8 cellular contexts compared by ENCODE assay signal in the genomic region with DNA sequence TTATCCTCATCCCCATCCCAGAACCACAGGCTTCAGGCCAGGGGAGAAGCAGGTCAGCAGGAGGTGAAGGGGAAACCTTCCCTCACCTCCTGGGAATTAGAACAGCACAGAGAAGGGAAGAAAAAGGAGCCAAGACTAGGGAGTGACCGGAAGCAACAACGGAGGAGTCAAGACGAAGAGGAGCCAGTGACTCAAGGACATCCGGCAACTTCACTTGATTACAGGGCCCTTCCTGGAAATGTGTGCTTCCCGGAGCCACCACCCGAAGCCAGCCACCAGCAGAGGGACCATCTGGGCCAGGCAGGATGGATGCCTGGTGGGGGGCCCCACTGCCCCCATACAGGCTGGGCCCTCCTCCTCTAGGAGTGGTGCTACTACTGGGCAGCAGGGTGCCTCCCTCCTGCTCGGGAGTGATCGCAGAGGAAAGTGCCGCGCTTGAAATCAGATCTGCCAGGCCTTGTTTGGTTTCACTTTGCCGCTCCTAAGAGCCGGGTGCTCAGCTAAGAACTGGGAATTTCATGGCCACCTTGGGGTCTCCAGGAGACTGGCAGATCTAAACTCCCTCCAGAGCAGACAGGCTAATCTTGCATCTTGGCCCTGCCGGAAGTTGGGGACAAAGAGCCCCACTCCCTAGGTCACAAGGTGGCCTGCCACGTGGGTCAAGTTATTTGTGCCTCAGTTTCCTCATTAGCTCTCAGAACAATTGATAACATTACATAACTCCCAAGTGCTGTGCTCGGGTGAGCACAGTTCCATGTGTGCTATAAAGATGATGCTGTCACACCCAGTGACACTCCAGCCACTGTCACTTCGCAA. TPM values are rescaled to one million over a fixed set of nuclear protein-coding genes. Genes with fewer than 3 reads are reported as not detected.
DNase-seq lines count a peak whose midpoint lies in the region; ATAC-seq, FAIRE-seq and TF ChIP-seq lines count a peak whose summit lies in the region.

No MANE protein-coding gene starts in this region.

- DNase-seq in H54 (ENCODE audit: insufficient read length, low spot score): peak; percentile 73
- DNase-seq in OCI-M1 (lab: John Stamatoyannopoulos, UW): peak; percentile 81
- peak; percentile 45 for DNase-seq in mucosa of gallbladder (ENCODE audit: low spot score)
- DNase-seq in NK-92 treated with Interleukin-12 subunit alpha and Interleukin-12 subunit beta, amount 100 ng/mL, for 24 hours (lab: John Stamatoyannopoulos, UW): no peak

- peaks cover 24% of the 10 kb centered on the region for H3K4me1 ChIP-seq in ectodermal cell (ENCODE audit: control insufficient read depth, insufficient read depth, low read length)

- H3K9me3 ChIP-seq in ectodermal cell (ENCODE audit: control insufficient read depth, low read length): no peaks in the 10 kb centered on the region

- no peak for ATAC-seq in GM18907 (IDR thresholded peaks at IDR 0.05; ENCODE audit: unreplicated experiment)
- no peak for ATAC-seq in GM21737 (IDR thresholded peaks at IDR 0.05; ENCODE audit: unreplicated experiment)
- no peak for ATAC-seq in HG03139 (IDR thresholded peaks at IDR 0.05; ENCODE audit: unreplicated experiment)

- WGBS in ectodermal cell, 2 experiments: 44 to 47% methylated on average over 16 of the region's 16 CpGs

- TF ChIP-seq POLR2A in H54 (IDR thresholded peaks at IDR 0.05; ENCODE audit: low read depth, low read length): peak; percentile 26; the same call in 1 of the 2 replicates

- no peak overlapping the region for H3K4me3 ChIP-seq in ectodermal cell (ENCODE audit: insufficient read depth, low read depth, low read length)

- no peak for FAIRE-seq in H54 (lab: Jason Lieb, UNC)

- H3K36me3 ChIP-seq in ectodermal cell (ENCODE audit: control insufficient read depth, insufficient read depth, low read length): no peaks in the 10 kb centered on the region

- no peaks in the 10 kb centered on the region for H3K27me3 ChIP-seq in ectodermal cell (ENCODE audit: control insufficient read depth, insufficient read depth, low read length, poor library complexity, severe bottlenecking)

- peak overlapping the region; percentile 50 for H3K27ac ChIP-seq in ectodermal cell (ENCODE audit: insufficient read depth, low read depth, low read length, poor library complexity, severe bottlenecking)

RNA-seq across cellular contexts. Expression of gene CDC42EP4, which starts 6.6 kb away (rescaled TPM):
- 19.0 TPM for polyA plus RNA-seq in ectodermal cell (2013, experiment 1 of 4)
- 19.0 TPM for polyA plus RNA-seq in ectodermal cell (2013, experiment 2 of 4)
- 20.0 TPM for polyA plus RNA-seq in ectodermal cell (2013, experiment 3 of 4)
- polyA plus RNA-seq in ectodermal cell (2013, experiment 4 of 4): 21.2 TPM
- total RNA-seq in mucosa of gallbladder: 77.6 TPM

RNA-seq across cellular contexts. Expression of gene CPSF4L, which starts 43.5 kb away (rescaled TPM):
- polyA plus RNA-seq in ectodermal cell (2013, experiment 1 of 4): not detected
- polyA plus RNA-seq in ectodermal cell (2013, experiment 2 of 4): not detected
- not detected for polyA plus RNA-seq in ectodermal cell (2013, experiment 3 of 4)
- polyA plus RNA-seq in ectodermal cell (2013, experiment 4 of 4): not detected
- not detected for total RNA-seq in mucosa of gallbladder
